8 cellular contexts compared by ENCODE assay signal in the genomic region with DNA sequence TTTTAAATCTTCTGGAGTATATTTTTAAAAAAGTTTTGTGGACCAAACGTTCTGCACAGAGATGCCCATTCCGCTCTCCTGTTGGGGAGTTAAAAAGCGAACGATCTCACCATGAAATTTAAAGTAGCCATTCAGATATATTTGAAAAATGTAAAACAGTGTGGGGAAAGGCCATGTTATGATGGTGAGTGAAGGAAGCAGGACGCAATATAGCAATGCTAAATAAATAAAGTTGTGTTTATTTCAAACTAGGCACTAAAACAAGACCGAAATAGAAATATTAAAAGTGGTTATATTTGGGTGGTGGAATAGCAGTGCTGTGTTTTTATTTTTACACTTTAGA. TPM values are rescaled to one million over a fixed set of nuclear protein-coding genes. Genes with fewer than 3 reads are reported as not detected.
DNase-seq lines count a peak whose midpoint lies in the region; ATAC-seq and TF ChIP-seq lines count a peak whose summit lies in the region.

No MANE protein-coding gene starts in this region.

- no peaks in the 10 kb centered on the region for H3K9me2 ChIP-seq in OCI-LY7 (ENCODE audit: insufficient read depth, low read length)

- 9 to 13% (median 12%) methylated on average over 6 of the region's 6 CpGs for WGBS in spleen, 5 donors

- peak overlapping the region; percentile 39; the same call in 1 of the 2 replicates for H2AFZ ChIP-seq in OCI-LY7 (ENCODE audit: low read length)

- H3K36me3 ChIP-seq in OCI-LY7 (ENCODE audit: insufficient read depth, low read length): no peaks in the 10 kb centered on the region
- no peaks in the 10 kb centered on the region for H3K36me3 ChIP-seq in spleen

- H3K27ac ChIP-seq in OCI-LY7 (ENCODE audit: low read depth, low read length, poor library complexity, severe bottlenecking): no peak overlapping the region
- peak overlapping the region; percentile 68 to 96 (median 90) for H3K27ac ChIP-seq in spleen

- ATAC-seq in Right ventricle myocardium superior (ENCODE audit: poor library complexity): peak; percentile 5

- TF ChIP-seq POLR2A in spleen (IDR thresholded peaks at IDR 0.05): no peak

- POLR2A ChIA-PET in OCI-LY7 (lab: Charles Lee): interaction anchor here (0.6 kb wide), 1 partner anchor 201 kb away, joined by 6 read pairs; no protein-coding TSS in a partner anchor

- no TSS peak for BruUV-seq in OCI-LY7 (replicated peaks; lab: Mats Ljungman, UMichigan)

- no peaks in the 10 kb centered on the region for H3K27me3 ChIP-seq in spleen (replicated peaks in 1 of 7)

- peak overlapping the region; percentile 59 for H3K4me2 ChIP-seq in OCI-LY7 (ENCODE audit: low read length)

- intact Hi-C loops in Right ventricle myocardium superior (cut with DNase I) (no loop called here), cardiac septum (cut with DNase I) (no loop called here), OCI-LY7 (cut with micrococcal nuclease; ENCODE audit: unreplicated experiment) (no loop called here), spleen (cut with DNase I; ENCODE audit: low total_unique reads) (no loop called here)

- DNase-seq in Right ventricle myocardium superior: no peak
- no peak for DNase-seq in cardiac septum (ENCODE audit: low spot score)
- DNase-seq in OCI-LY7 (ENCODE audit: low spot score): no peak
- DNase-seq in fibroblast of villous mesenchyme (ENCODE audit: low read depth): no peak
- no peak for DNase-seq in spleen
- DNase-seq in NCI-H2081 treated with DMSO at 0.1 percent for 48 hours (lab: John Stamatoyannopoulos, UW): no peak
- no peak for DNase-seq in SHP77 (lab: John Stamatoyannopoulos, UW)
- no peak for DNase-seq in DMS 273 (lab: John Stamatoyannopoulos, UW; ENCODE audit: unreplicated experiment)

- H3K79me2 ChIP-seq in OCI-LY7 (ENCODE audit: insufficient read depth, low read depth, low read length): no peaks in the 10 kb centered on the region

- H3K4me1 ChIP-seq in OCI-LY7 (ENCODE audit: insufficient read depth, low read length, poor library complexity, severe bottlenecking) (no peaks in the 10 kb centered on the region), spleen (peaks cover 3 to 20% (median 10%) of the 10 kb centered on the region in 6 donors)

- H3K4me3 ChIP-seq in OCI-LY7 (ENCODE audit: low read depth, low read length, poor library complexity, severe bottlenecking): peak overlapping the region; percentile 44
- H3K4me3 ChIP-seq in fibroblast of villous mesenchyme (ENCODE audit: low read depth, low read length): peak overlapping the region; percentile 53
- H3K4me3 ChIP-seq in spleen: peak overlapping the region; percentile 45 to 78 (median 64)

- no peaks in the 10 kb centered on the region for H3K9me3 ChIP-seq in OCI-LY7 (ENCODE audit: low read length)
- H3K9me3 ChIP-seq in spleen: peaks cover 0 to 7% (median 0%) of the 10 kb centered on the region in 8 donors

- no peak for TF ChIP-seq CTCF in OCI-LY7 (conservative IDR thresholded peaks at IDR 0.05; ENCODE audit: low read length)
- TF ChIP-seq CTCF in fibroblast of villous mesenchyme (IDR thresholded peaks at IDR 0.05; ENCODE audit: insufficient read depth, low read depth, low read length): no peak
- TF ChIP-seq CTCF in spleen (IDR thresholded peaks at IDR 0.05 in 8 of 11, conservative IDR thresholded peaks at IDR 0.05 in 3 of 11): no peak

- no peaks in the 10 kb centered on the region for H4K20me1 ChIP-seq in OCI-LY7 (ENCODE audit: insufficient read depth, low read length)

- CTCF ChIA-PET in OCI-LY7 (lab: Charles Lee; ENCODE audit: unreplicated experiment): no interaction called here

RNA-seq across cellular contexts. Expression of a gene that starts 0.3 kb away (rescaled TPM):
- total RNA-seq in Right ventricle myocardium superior (0.24 TPM), cardiac septum (1.1 TPM), OCI-LY7 (2022) (not detected in 2 replicates), fibroblast of villous mesenchyme (0.43 and 0.64 TPM in 2 replicates), spleen (1 to 10 TPM in 6 of 7 donors, under 1 TPM in 1; 0.70 to 3.7 (median 1.4) TPM)
- total RNA-seq in OCI-LY7 (2014; rRNA removed; shearing (Covaris generic)): 0.21 and 1.4 TPM in 2 replicates
- under 1 TPM; 0.51 to 0.93 (median 0.70) TPM for polyA plus RNA-seq in spleen

RNA-seq across cellular contexts. Expression of a gene that starts 30.9 kb away (rescaled TPM):
- total RNA-seq in Right ventricle myocardium superior: 320 TPM
- total RNA-seq in cardiac septum: 266 TPM
- total RNA-seq in OCI-LY7 (2014; rRNA removed; shearing (Covaris generic)): 57.9 and 60.4 TPM in 2 replicates
- 75.8 and 76.1 TPM in 2 replicates for total RNA-seq in OCI-LY7 (2022)
- total RNA-seq in fibroblast of villous mesenchyme: 130 and 184 TPM in 2 replicates
- total RNA-seq in spleen: 10 to 100 TPM; 48.5 to 89.0 (median 58.8) TPM
- polyA plus RNA-seq in spleen: 10 to 100 TPM; 39.4 to 86.6 (median 60.5) TPM

RNA-seq across cellular contexts. Expression of a gene that starts 35.9 kb away (rescaled TPM):
- 0.43 TPM for total RNA-seq in Right ventricle myocardium superior
- total RNA-seq in cardiac septum: 1.5 TPM
- not detected in 2 replicates for total RNA-seq in OCI-LY7 (2014; rRNA removed; shearing (Covaris generic))
- total RNA-seq in OCI-LY7 (2022): 2.0 and 2.9 TPM in 2 replicates
- total RNA-seq in fibroblast of villous mesenchyme: under 0.01 TPM in 1 of 2 replicates, not detected in the other
- 1 to 10 TPM in 5 of 7 donors, under 1 TPM in 2; 0.52 to 4.4 (median 1.2) TPM for total RNA-seq in spleen
- polyA plus RNA-seq in spleen: under 1 TPM; 0.17 to 0.42 (median 0.33) TPM
